Comparison of ENCODE assay signal across 8 cellular contexts in the genomic region with DNA sequence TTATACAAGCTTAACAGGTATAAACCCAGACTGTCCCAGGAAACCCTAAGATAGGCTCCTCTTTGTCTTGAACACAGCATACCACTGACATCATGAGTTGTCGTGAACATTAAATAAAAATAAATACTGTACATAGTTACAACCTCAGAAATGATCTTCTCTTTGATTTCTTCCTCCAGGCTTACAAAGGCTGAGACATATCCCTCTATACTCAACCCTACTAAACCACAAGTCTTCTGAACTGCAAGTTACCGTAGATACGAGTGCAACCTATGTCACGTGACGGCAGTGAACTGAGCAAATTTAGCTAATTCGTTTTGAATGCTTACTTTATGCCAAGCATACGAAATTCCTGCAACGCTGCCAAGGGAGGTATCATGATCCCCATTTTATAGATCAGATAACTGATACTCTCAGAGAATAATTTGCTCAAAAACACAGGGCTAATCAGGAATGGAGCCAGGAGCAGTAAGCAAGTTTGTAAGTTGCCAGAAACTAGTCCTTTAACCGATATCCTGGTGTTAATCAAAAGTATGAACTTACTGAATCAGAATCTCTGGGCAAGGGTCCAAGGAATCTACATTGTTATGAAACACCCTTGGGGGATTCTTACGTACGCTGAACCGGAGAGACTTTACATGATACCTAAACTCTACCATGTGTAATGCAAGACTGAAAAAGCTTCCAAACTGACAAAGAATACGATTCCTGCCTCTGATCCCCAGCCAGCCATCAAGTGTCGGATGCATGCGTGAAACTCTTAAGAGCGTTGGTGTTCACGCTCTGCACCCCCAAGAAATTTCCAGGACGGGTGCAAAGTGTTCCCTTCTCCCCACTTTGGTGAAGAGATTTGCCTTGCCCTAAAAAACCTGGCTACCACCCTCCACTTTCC.
DNase-seq lines count a peak whose midpoint lies in the region; ATAC-seq and TF ChIP-seq lines count a peak whose summit lies in the region.

No MANE protein-coding gene starts in this region.

- H3K27me3 ChIP-seq in esophagus (ENCODE audit: control insufficient read depth in 1 of 2, insufficient read depth in 2 of 2, low read length in 2 of 2) = no peaks in the 10 kb centered on the region
- H3K27me3 ChIP-seq in upper lobe of right lung = no peaks in the 10 kb centered on the region

- H3K36me3 Mint-ChIP-seq in HFFc6 (ENCODE audit: low read depth) = no peaks in the 10 kb centered on the region

- H3K4me1 ChIP-seq in esophagus (ENCODE audit: control insufficient read depth in 2 of 2, insufficient read depth in 2 of 2, low read length in 1 of 2) (peaks cover 0 to 8% of the 10 kb centered on the region in 2 donors), upper lobe of right lung (peaks cover 62% of the 10 kb centered on the region)

- peak overlapping the region; percentile 82 for H3K27ac Mint-ChIP-seq in HFFc6

- intact Hi-C loops in upper lobe of right lung (cut with DNase I) = no loop called here

- 25 to 34% methylated on average over 18 of the region's 18 CpGs for WGBS in esophagus, 2 donors

- no peaks in the 10 kb centered on the region for H3K9me3 ChIP-seq in esophagus (ENCODE audit: control insufficient read depth in 2 of 2, insufficient read depth in 1 of 2, low read depth in 1 of 2, low read length in 1 of 2)
- H3K9me3 ChIP-seq in upper lobe of right lung = no peaks in the 10 kb centered on the region

- H3K27ac ChIP-seq in VCaP (peak overlapping the region; percentile 40), esophagus (ENCODE audit: low read depth in 2 of 2, low read length in 1 of 2) (peak overlapping the region; percentile 27 to 36), upper lobe of right lung (no peak overlapping the region)

- peak overlapping the region; percentile 66 for H3K4me3 Mint-ChIP-seq in HFFc6

- no peak for TF ChIP-seq CTCF in HFFc6 (IDR thresholded peaks at IDR 0.05)
- no peak for TF ChIP-seq CTCF in VCaP (conservative IDR thresholded peaks at IDR 0.05)
- no peak for TF ChIP-seq CTCF in upper lobe of right lung (IDR thresholded peaks at IDR 0.05)

- H3K4me1 Mint-ChIP-seq in HFFc6 (ENCODE audit: low read depth) = peaks cover 87% of the 10 kb centered on the region

- peaks cover 1% of the 10 kb centered on the region; the same call in 1 of the 2 replicates for H3K27me3 Mint-ChIP-seq in HFFc6 (ENCODE audit: insufficient read depth)

- H3K4me3 ChIP-seq in esophagus (ENCODE audit: low read depth in 1 of 2, low read length in 2 of 2) (no peak overlapping the region), upper lobe of right lung (no peak overlapping the region)

- DNase-seq in HFFc6 (peak; percentile 94), upper lobe of right lung (no peak), retina (no peak), NCI-H187 (lab: John Stamatoyannopoulos, UW) (no peak)
- peak; percentile 50 for DNase-seq in stimulated activated CD8-positive, alpha-beta memory T cell treated with anti-CD3 and anti-CD28 coated beads, Interleukin-4, amount 100 ng/mL, for 48 hours

- H3K36me3 ChIP-seq in esophagus (ENCODE audit: control insufficient read depth in 2 of 2, insufficient read depth in 2 of 2, low read length in 1 of 2) (no peaks in the 10 kb centered on the region), upper lobe of right lung (no peaks in the 10 kb centered on the region)

- no peaks in the 10 kb centered on the region for H3K9me3 Mint-ChIP-seq in HFFc6

- ATAC-seq in upper lobe of right lung (no peak), HG02870 (IDR thresholded peaks at IDR 0.05; ENCODE audit: unreplicated experiment) (no peak)

Comparison
In these comparisons a context has a peak if more than half of its experiments do, and no peak if none do; other contexts are left out.
1. DNase-seq: peak in HFFc6 (single experiment) and stimulated activated CD8-positive, alpha-beta memory T cell treated with anti-CD3 and anti-CD28 coated beads, Interleukin-4, amount 100 ng/mL, for 48 hours (single experiment); none in upper lobe of right lung (single experiment), retina (single experiment) and NCI-H187 (0 of 2).